ENCODE assay signal across 20 cellular contexts in genomic region chr2:26584191-26584590, GRCh38. TPM values are rescaled to one million over a fixed set of nuclear protein-coding genes. Genes with fewer than 3 reads are reported as not detected.
A peak's percentile ranks its signal among the peaks of the same experiment; 100 is the strongest.
DNase-seq lines count a peak whose midpoint lies in the region; ATAC-seq and TF ChIP-seq lines count a peak whose summit lies in the region.
"Had no signal": no experiment of that assay in that cellular context is flagged by ENCODE, and none has a peak within 500 bp of the region (broad histone marks: within the 10 kb centered on the region; RNA-seq: fewer than 3 reads in every experiment).

No MANE protein-coding gene starts in this region.

- no peak overlapping the region for H3K14ac ChIP-seq in H9 (ENCODE audit: insufficient read depth, low read length)

- no peak overlapping the region for H4K5ac ChIP-seq in H9 (ENCODE audit: insufficient read length, low read depth, low read length)

- H3K18ac ChIP-seq in H9 (ENCODE audit: insufficient read length, low read depth, low read length) = no peak overlapping the region

- H4K8ac ChIP-seq in H9 (replicated peaks; ENCODE audit: insufficient read length, low read depth, low read length) = no peak overlapping the region

- H3K27ac Mint-ChIP-seq in activated T-cell treated with anti-CD3 and anti-CD28 coated beads, Interleukin-2, amount 50 U/mL, for 24 hours = no peak overlapping the region
- no peak overlapping the region for H3K27ac Mint-ChIP-seq in activated T-cell treated with anti-CD3 and anti-CD28 coated beads, Interleukin-2, amount 50 U/mL, for 72 hours
- H3K27ac Mint-ChIP-seq in H9 = no peak overlapping the region

- H2BK15ac ChIP-seq in H9 (ENCODE audit: low read depth, low read length) = no peak overlapping the region

- H3K9me3 ChIP-seq in H9 (ENCODE audit: control insufficient read depth, low read depth, low read length) = no peaks in the 10 kb centered on the region
- H3K9me3 ChIP-seq: Peyer's patch had no signal

- no peak overlapping the region for H3K4me3 ChIP-seq in brain microvascular endothelial cell (ENCODE audit: low read depth, low read length)
- H3K4me3 ChIP-seq: Peyer's patch had no signal

- no peak overlapping the region for H3K4me3 Mint-ChIP-seq in activated T-cell treated with anti-CD3 and anti-CD28 coated beads, Interleukin-2, amount 50 U/mL, for 24 hours
- no peak overlapping the region for H3K4me3 Mint-ChIP-seq in activated T-cell treated with anti-CD3 and anti-CD28 coated beads, Interleukin-2, amount 50 U/mL, for 72 hours
- no peak overlapping the region for H3K4me3 Mint-ChIP-seq in H9

- no peak overlapping the region for H3K56ac ChIP-seq in H9 (ENCODE audit: insufficient read length, low read depth, low read length)

- no peaks in the 10 kb centered on the region for H4K20me1 ChIP-seq in H9 (ENCODE audit: control insufficient read depth, insufficient read depth, insufficient read length)

- DNase-seq in activated T-cell treated with anti-CD3 and anti-CD28 coated beads, Interleukin-2, amount 50 U/mL, for 24 hours = peak; percentile 15
- no peak for DNase-seq in activated T-cell treated with anti-CD3 and anti-CD28 coated beads, Interleukin-2, amount 50 U/mL, for 72 hours
- peak; percentile 19 for DNase-seq in H9
- DNase-seq in islet precursor cell = peak; percentile 38
- DNase-seq in sciatic nerve (ENCODE audit: low spot score) = peak; percentile 32
- DNase-seq in brain microvascular endothelial cell = no peak
- no peak for DNase-seq in GM13976 (ENCODE audit: low spot score)
- DNase-seq: EL, GF-D8, GOT3, Kasumi-1, NCI-H1417, NCI-H1694 treated with DMSO at 0.1 percent for 48 hours, NCI-H446, NCI-H526 had no signal

- H2BK120ac ChIP-seq in H9 (ENCODE audit: low read depth, low read length, poor library complexity, severe bottlenecking) = no peak overlapping the region

- no peaks in the 10 kb centered on the region for H3K4me1 ChIP-seq in H9 (ENCODE audit: insufficient read depth, low read length)
- H3K4me1 ChIP-seq: Peyer's patch had no signal

- H3K79me2 ChIP-seq in H9 (ENCODE audit: insufficient read depth, low read length) = no peaks in the 10 kb centered on the region

- in situ Hi-C loops in brain microvascular endothelial cell (cut with HindIII; ENCODE audit: low pct_ligation_motif_present, low sequenced_read_pairs) = loop anchor here (25.0 kb wide), 1 partner anchor 178 kb away; the partner anchor contains the start of gene SLC35F6
- in situ Hi-C loops in GM13976 (cut with MboI; ENCODE audit: low sequenced_read_pairs, unreplicated experiment) = no loop called here

- no peaks in the 10 kb centered on the region for H3K36me3 ChIP-seq in brain microvascular endothelial cell (replicated peaks)
- H3K36me3 ChIP-seq: Peyer's patch had no signal

- H3K27ac ChIP-seq in H9 (ENCODE audit: insufficient read length, low read depth, low read length) = no peak overlapping the region
- no peak overlapping the region for H3K27ac ChIP-seq in brain microvascular endothelial cell
- H3K27ac ChIP-seq: Peyer's patch had no signal

- no CpG with 5 or more reads among the region's 4 CpGs for WGBS in H9 (ENCODE audit: extremely low coverage, insufficient read length, low lambda C conversion rate)

- H2AK5ac ChIP-seq in H9 (ENCODE audit: insufficient read length, low read length) = no peak overlapping the region

- H3K79me1 ChIP-seq in H9 (ENCODE audit: insufficient read depth, low read depth, low read length, poor library complexity, severe bottlenecking) = no peaks in the 10 kb centered on the region

- no peak overlapping the region for H2BK5ac ChIP-seq in H9 (ENCODE audit: insufficient read length, low read length)

- no peak overlapping the region for H3K4ac ChIP-seq in H9 (ENCODE audit: low read depth, low read length)

- H3K36me3 Mint-ChIP-seq in activated T-cell treated with anti-CD3 and anti-CD28 coated beads, Interleukin-2, amount 50 U/mL, for 24 hours (ENCODE audit: low read depth) = no peaks in the 10 kb centered on the region
- no peaks in the 10 kb centered on the region for H3K36me3 Mint-ChIP-seq in activated T-cell treated with anti-CD3 and anti-CD28 coated beads, Interleukin-2, amount 50 U/mL, for 72 hours (ENCODE audit: insufficient read depth in 2 of 2)
- no peaks in the 10 kb centered on the region for H3K36me3 Mint-ChIP-seq in H9 (ENCODE audit: insufficient read depth in 1 of 3, low read depth in 3 of 3)

- H3K9me3 Mint-ChIP-seq in activated T-cell treated with anti-CD3 and anti-CD28 coated beads, Interleukin-2, amount 50 U/mL, for 24 hours = no peaks in the 10 kb centered on the region
- H3K9me3 Mint-ChIP-seq in activated T-cell treated with anti-CD3 and anti-CD28 coated beads, Interleukin-2, amount 50 U/mL, for 72 hours = no peaks in the 10 kb centered on the region
- H3K9me3 Mint-ChIP-seq in H9 = no peaks in the 10 kb centered on the region; a peak in 1 of 5 replicates

- no peak overlapping the region for H3K4me2 ChIP-seq in H9 (ENCODE audit: insufficient read depth, insufficient read length, low read length)

- no peak overlapping the region for H3K23ac ChIP-seq in H9 (ENCODE audit: insufficient read length, low read depth, low read length)

- intact Hi-C loops in sciatic nerve (cut with DNase I) = no loop called here

- no peaks in the 10 kb centered on the region for H3K4me1 Mint-ChIP-seq in activated T-cell treated with anti-CD3 and anti-CD28 coated beads, Interleukin-2, amount 50 U/mL, for 24 hours (ENCODE audit: low read depth)
- no peaks in the 10 kb centered on the region for H3K4me1 Mint-ChIP-seq in activated T-cell treated with anti-CD3 and anti-CD28 coated beads, Interleukin-2, amount 50 U/mL, for 72 hours (ENCODE audit: low read depth)
- H3K4me1 Mint-ChIP-seq in H9 = peaks cover 0 to 11% of the 10 kb centered on the region in 2 experiments; a peak in 2 of 4 replicates

- H2BK20ac ChIP-seq in H9 (ENCODE audit: low read depth, low read length, poor library complexity, severe bottlenecking) = no peak overlapping the region

- H3K9ac ChIP-seq in H9 (ENCODE audit: extremely low read depth, insufficient read length, low read length) = no peak overlapping the region

- H3K27me3 ChIP-seq in H9 (ENCODE audit: insufficient read depth, low read length) = no peaks in the 10 kb centered on the region
- H3K27me3 ChIP-seq in brain microvascular endothelial cell (replicated peaks) = peaks cover 34% of the 10 kb centered on the region
- H3K27me3 ChIP-seq: Peyer's patch had no signal

- H3K23me2 ChIP-seq in H9 (ENCODE audit: insufficient read length, low read depth, low read length, poor library complexity, severe bottlenecking) = no peaks in the 10 kb centered on the region

- H4K91ac ChIP-seq in H9 (ENCODE audit: insufficient read length, low read depth, low read length) = no peak overlapping the region

- ATAC-seq in activated T-cell treated with anti-CD3 and anti-CD28 coated beads, Interleukin-2, amount 50 U/mL, for 72 hours (replicated peaks in 1 of 2) = no peak
- no peak for ATAC-seq in sciatic nerve
- no peak for ATAC-seq in HG03521 (IDR thresholded peaks at IDR 0.05; ENCODE audit: unreplicated experiment)
- ATAC-seq: HCT116 had no signal

- no peak overlapping the region for H2AFZ ChIP-seq in H9 (ENCODE audit: low read length)

- H2BK12ac ChIP-seq in H9 (ENCODE audit: insufficient read length, low read depth, low read length) = no peak overlapping the region

- no peak overlapping the region for H3T11ph ChIP-seq in H9 (ENCODE audit: low read length)

- TF ChIP-seq CTCF in H9 (conservative IDR thresholded peaks at IDR 0.05) (no peak), brain microvascular endothelial cell (IDR thresholded peaks at IDR 0.05; ENCODE audit: low read depth, low read length, missing control alignments) (no peak), GM13976 (IDR thresholded peaks at IDR 0.05; ENCODE audit: borderline replicate concordance, control extremely low read depth, extremely low read depth, insufficient read depth, missing control alignments) (no peak)

- peaks cover 29% of the 10 kb centered on the region for H3K27me3 Mint-ChIP-seq in activated T-cell treated with anti-CD3 and anti-CD28 coated beads, Interleukin-2, amount 50 U/mL, for 24 hours
- peaks cover 26% of the 10 kb centered on the region for H3K27me3 Mint-ChIP-seq in activated T-cell treated with anti-CD3 and anti-CD28 coated beads, Interleukin-2, amount 50 U/mL, for 72 hours (ENCODE audit: low read depth)
- H3K27me3 Mint-ChIP-seq in H9 (ENCODE audit: low read depth) = peaks cover 21% of the 10 kb centered on the region

RNA-seq across cellular contexts. Expression of gene CIB4, which starts 57.0 kb away (rescaled TPM):
- total RNA-seq in activated T-cell treated with anti-CD3 and anti-CD28 coated beads, Interleukin-2, amount 50 U/mL, for 72 hours = not detected
- total RNA-seq in H9 (2021) (not detected in 2 replicates), sciatic nerve (not detected)
- total RNA-seq: MCF 10A, OCI-LY7, Peyer's patch had no signal

Comparison
In these comparisons a context has a peak if more than half of its experiments do, and no peak if none do; other contexts are left out.
1. DNase-seq: peak in activated T-cell treated with anti-CD3 and anti-CD28 coated beads, Interleukin-2, amount 50 U/mL, for 24 hours (single experiment), H9 (single experiment), islet precursor cell (single experiment) and sciatic nerve (single experiment); none in activated T-cell treated with anti-CD3 and anti-CD28 coated beads, Interleukin-2, amount 50 U/mL, for 72 hours (0 of 2), brain microvascular endothelial cell (single experiment) and GM13976 (single experiment).